9 cellular contexts compared by ENCODE assay signal in the genomic region with DNA sequence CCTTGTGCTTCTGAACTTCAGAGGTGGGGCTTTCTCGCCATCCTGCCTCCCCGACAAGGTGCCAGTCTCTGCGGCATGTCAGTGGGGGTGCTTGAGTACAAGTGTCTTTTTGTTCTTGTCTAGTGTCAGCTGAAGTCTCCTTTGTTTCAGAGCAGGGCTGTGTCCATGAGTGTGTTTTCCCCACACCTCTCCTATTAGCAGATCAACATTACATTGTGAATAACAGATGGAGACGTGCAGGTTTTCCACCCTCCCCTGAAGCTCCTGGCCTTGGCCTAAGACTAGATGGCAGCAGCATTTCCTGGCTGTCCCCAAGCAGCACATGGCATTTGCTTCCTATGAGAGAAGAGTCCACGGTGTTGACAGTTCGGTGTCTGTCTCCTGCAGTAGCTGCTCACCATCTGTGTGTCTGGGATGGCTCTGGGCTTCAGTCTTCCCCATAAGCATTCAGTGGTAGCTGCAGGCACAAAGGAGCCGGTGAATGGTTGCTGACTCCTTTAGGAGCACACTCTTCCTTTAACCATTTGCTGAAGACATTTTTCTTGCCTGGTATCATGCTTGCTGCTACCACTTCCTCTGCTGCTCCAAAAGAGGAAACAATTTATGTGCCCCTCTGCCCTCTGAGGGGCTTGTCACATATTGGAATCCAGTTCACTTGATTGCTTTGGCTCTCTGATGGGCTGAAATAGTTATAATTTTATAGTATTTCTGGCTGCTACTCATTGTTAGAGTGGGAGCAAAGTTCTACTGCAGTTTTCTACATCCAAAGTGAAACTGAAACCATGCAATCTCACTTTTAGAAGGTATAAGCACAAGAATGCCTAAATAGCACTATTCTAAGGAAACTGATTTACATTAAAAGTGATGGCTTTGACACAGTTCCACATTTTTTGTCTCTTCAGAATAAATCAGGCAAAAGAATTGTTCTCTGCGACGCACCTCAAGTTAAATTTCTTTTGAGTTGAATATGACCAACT.
DNase-seq lines count a peak whose midpoint lies in the region; ATAC-seq, FAIRE-seq and TF ChIP-seq lines count a peak whose summit lies in the region.
"Had no signal": no experiment of that assay in that cellular context is flagged by ENCODE, and none has a peak within 500 bp of the region (broad histone marks: within the 10 kb centered on the region; RNA-seq: fewer than 3 reads in every experiment).

No MANE protein-coding gene starts in this region.

- TF ChIP-seq RAD21 in H1 (IDR thresholded peaks at IDR 0.05 in 1 of 2, conservative IDR thresholded peaks at IDR 0.05 in 1 of 2; ENCODE audit: low read depth in 2 of 2, low read length in 2 of 2) = no peak

- H3K56ac ChIP-seq in H1 (replicated peaks; ENCODE audit: insufficient read length, low read depth, low read length) = no peak overlapping the region

- H3K27me3 Mint-ChIP-seq in osteocyte (ENCODE audit: unreplicated experiment) (peaks cover 2% of the 10 kb centered on the region), type B pancreatic cell (no peaks in the 10 kb centered on the region)

- no peaks in the 10 kb centered on the region for H3K9me3 ChIP-seq in DND-41 (ENCODE audit: insufficient read depth, low read length, severe bottlenecking)
- no peaks in the 10 kb centered on the region for H3K9me3 ChIP-seq in Loucy (ENCODE audit: insufficient read depth, low read depth, low read length)
- H3K9me3 ChIP-seq in H1 (ENCODE audit: insufficient read depth in 2 of 2, low read depth in 1 of 2, low read length in 1 of 2) = no peaks in the 10 kb centered on the region; a peak in 1 of 4 replicates

- no peaks in the 10 kb centered on the region for H3K23me2 ChIP-seq in H1 (ENCODE audit: low read depth, low read length)

- H3F3A ChIP-seq in Loucy (ENCODE audit: low read depth) = no peaks in the 10 kb centered on the region

- H4K20me1 ChIP-seq in DND-41 (ENCODE audit: insufficient read depth, low read length) = no peaks in the 10 kb centered on the region
- no peaks in the 10 kb centered on the region for H4K20me1 ChIP-seq in Loucy (ENCODE audit: insufficient read depth, low read length, poor library complexity, severe bottlenecking)
- H4K20me1 ChIP-seq in H1 (replicated peaks in 1 of 2; ENCODE audit: control insufficient read depth in 1 of 2, insufficient read depth in 2 of 2, low read length in 2 of 2) = no peaks in the 10 kb centered on the region

- H3K27ac ChIP-seq in DND-41 (ENCODE audit: low read length) (peak overlapping the region; percentile 46), H1 (ENCODE audit: low read depth, low read length) (no peak overlapping the region)

- peak overlapping the region; percentile 53 for H3K4me2 ChIP-seq in DND-41 (ENCODE audit: insufficient read depth, low read length)
- H3K4me2 ChIP-seq in Loucy (ENCODE audit: low read depth, low read length, poor library complexity, severe bottlenecking) = peak overlapping the region; percentile 26
- no peak overlapping the region; a peak in 1 of 4 replicates for H3K4me2 ChIP-seq in H1 (ENCODE audit: insufficient read depth in 1 of 2, low read depth in 2 of 2, low read length in 2 of 2)

- H3K36me3 ChIP-seq in DND-41 (ENCODE audit: insufficient read depth, low read length) (no peaks in the 10 kb centered on the region), Loucy (ENCODE audit: insufficient read depth, low read length) (no peaks in the 10 kb centered on the region), H1 (ENCODE audit: control insufficient read depth in 2 of 4, insufficient read depth in 4 of 4, low read length in 3 of 4) (no peaks in the 10 kb centered on the region)

- no peak for TF ChIP-seq POLR2A in H1 (IDR thresholded peaks at IDR 0.05; ENCODE audit: control extremely low read depth in 1 of 2, low read depth in 2 of 2, low read length in 2 of 2)

- no peak overlapping the region for H3K4ac ChIP-seq in H1 (replicated peaks; ENCODE audit: insufficient read length, low read depth, low read length)

- peak overlapping the region; percentile 37; the same call in 1 of the 2 replicates for H2BK20ac ChIP-seq in H1 (ENCODE audit: low read length)

- no peaks in the 10 kb centered on the region for H3K79me1 ChIP-seq in H1 (ENCODE audit: low read depth, low read length)

- peak overlapping the region; percentile 55 for H3K4me3 Mint-ChIP-seq in osteocyte (ENCODE audit: unreplicated experiment)
- H3K4me3 Mint-ChIP-seq in type B pancreatic cell = no peak overlapping the region

- peak overlapping the region; percentile 45 for H4K91ac ChIP-seq in H1 (replicated peaks; ENCODE audit: insufficient read length, low read length)

- CTCF ChIA-PET in H1 (lab: Charles Lee; ENCODE audit: partially characterized antibody) = no interaction called here

- H2BK120ac ChIP-seq in H1 (replicated peaks; ENCODE audit: low read depth, low read length) = peak overlapping the region; percentile 57

- no peak overlapping the region for H2AK5ac ChIP-seq in H1 (ENCODE audit: low read depth, low read length)

- TF ChIP-seq EP300 in H1 (IDR thresholded peaks at IDR 0.05; ENCODE audit: borderline replicate concordance in 1 of 2, low read depth in 2 of 2, low read length in 2 of 2) = no peak

- no peak overlapping the region for H2BK12ac ChIP-seq in H1 (ENCODE audit: low read depth, low read length)

- TF ChIP-seq CTCF in DND-41 (IDR thresholded peaks at IDR 0.05; ENCODE audit: borderline replicate concordance, extremely low read depth, low read length, poor library complexity, severe bottlenecking) (no peak), Loucy (conservative IDR thresholded peaks at IDR 0.05; ENCODE audit: low read length) (no peak), H1 (IDR thresholded peaks at IDR 0.05; ENCODE audit: control extremely low read depth in 1 of 3, insufficient read depth in 1 of 3, low read depth in 1 of 3, low read length in 3 of 3) (no peak), osteocyte (IDR thresholded peaks at IDR 0.05) (no peak), type B pancreatic cell (conservative IDR thresholded peaks at IDR 0.05) (no peak)

- H3K27ac Mint-ChIP-seq in osteocyte (ENCODE audit: unreplicated experiment) (peak overlapping the region; percentile 64), type B pancreatic cell (no peak overlapping the region)

- FAIRE-seq in H1 (lab: Jason Lieb, UNC) = no peak

- H3K27me3 ChIP-seq in DND-41 (ENCODE audit: insufficient read depth, low read length, poor library complexity) (no peaks in the 10 kb centered on the region), Loucy (ENCODE audit: insufficient read depth, low read length, poor library complexity, severe bottlenecking) (no peaks in the 10 kb centered on the region), H1 (replicated peaks in 1 of 4; ENCODE audit: control insufficient read depth in 3 of 4, extremely low read depth in 1 of 4, insufficient read depth in 3 of 4, low read length in 3 of 4) (no peaks in the 10 kb centered on the region)

- no peak overlapping the region for H3K23ac ChIP-seq in H1 (ENCODE audit: insufficient read length)

- H3K18ac ChIP-seq in H1 (ENCODE audit: extremely low read depth, low read length) = no peak overlapping the region

- H3K36me3 Mint-ChIP-seq in osteocyte (ENCODE audit: unreplicated experiment) (no peaks in the 10 kb centered on the region), type B pancreatic cell (no peaks in the 10 kb centered on the region)

- DNase-seq in DND-41 = peak; percentile 15
- DNase-seq in H1 (ENCODE audit: low read depth in 1 of 2, low spot score in 2 of 2) = no peak
- no peak for DNase-seq in osteocyte (ENCODE audit: extremely low spot score, unreplicated experiment)
- no peak for DNase-seq in stimulated activated CD4-positive, alpha-beta T cell treated with anti-CD3 and anti-CD28 coated beads, Interleukin-15, amount 100 ng/mL, for 24 hours
- no peak for DNase-seq in mucosa of gallbladder (ENCODE audit: low spot score)
- no peak for DNase-seq in type B pancreatic cell (ENCODE audit: extremely low spot score, unreplicated experiment)
- DNase-seq: NCI-H2029 treated with DMSO at 0.1 percent for 48 hours had no signal

- H3K9me3 Mint-ChIP-seq in osteocyte (ENCODE audit: unreplicated experiment) = no peaks in the 10 kb centered on the region
- no peaks in the 10 kb centered on the region for H3K9me3 Mint-ChIP-seq in type B pancreatic cell

- peak; percentile 84 for ATAC-seq in DND-41 (ENCODE audit: insufficient read depth, low read depth)
- ATAC-seq in HG02870 (IDR thresholded peaks at IDR 0.05; ENCODE audit: unreplicated experiment) = no peak

- POLR2A ChIA-PET in H1 (lab: Charles Lee; ENCODE audit: partially characterized antibody) = no interaction called here

- H3K4me1 Mint-ChIP-seq in osteocyte (ENCODE audit: unreplicated experiment) (peaks cover 16% of the 10 kb centered on the region), type B pancreatic cell (ENCODE audit: unreplicated experiment) (no peaks in the 10 kb centered on the region)

- H3K4me3 ChIP-seq in DND-41 (ENCODE audit: low read depth in 1 of 2, low read length in 2 of 2) (peak overlapping the region in 1 of 2 experiments; percentile 13; a peak in 2 of 4 replicates), Loucy (ENCODE audit: low read length, poor library complexity, severe bottlenecking) (peak overlapping the region; percentile 23), H1 (ENCODE audit: extremely low read depth in 1 of 4, insufficient read depth in 2 of 4, low read depth in 3 of 4, low read length in 4 of 4) (no peak overlapping the region)

- 91% methylated on average over 9 of the region's 9 CpGs; no CpG with 5 or more reads in 1 of the 2 experiments for WGBS in H1 (ENCODE audit: extremely low coverage in 1 of 2, insufficient coverage in 1 of 2, insufficient read length in 1 of 2, insufficient replicate concordance in 2 of 2, low coverage in 1 of 2, low lambda C conversion rate in 2 of 2, missing lambda C conversion rate in 1 of 2), 2 experiments

- no peak overlapping the region for H3K14ac ChIP-seq in H1 (ENCODE audit: insufficient read length)

- peaks cover 15% of the 10 kb centered on the region for H3K4me1 ChIP-seq in DND-41 (ENCODE audit: insufficient read depth, low read length)
- H3K4me1 ChIP-seq in Loucy (ENCODE audit: insufficient read depth, low read length, poor library complexity, severe bottlenecking) = no peaks in the 10 kb centered on the region
- peaks cover 0 to 7% (median 2%) of the 10 kb centered on the region in 4 experiments; a peak in 2 of 7 replicates for H3K4me1 ChIP-seq in H1 (replicated peaks in 1 of 4; ENCODE audit: control insufficient read depth in 3 of 4, insufficient read depth in 4 of 4, low read length in 3 of 4)

- H3K9ac ChIP-seq in DND-41 (ENCODE audit: low read depth, low read length) (0 out of 2 replicates have a peak overlapping the region, but pooled peaks have one; percentile 15), Loucy (ENCODE audit: low read depth, low read length, poor library complexity, severe bottlenecking) (no peak overlapping the region), H1 (replicated peaks in 1 of 4; ENCODE audit: extremely low read depth in 1 of 4, low read depth in 3 of 4, low read length in 3 of 4) (no peak overlapping the region)

- H3K79me2 ChIP-seq in DND-41 (ENCODE audit: insufficient read depth, low read length) (no peaks in the 10 kb centered on the region), Loucy (ENCODE audit: insufficient read depth, low read length) (no peaks in the 10 kb centered on the region), H1 (ENCODE audit: control insufficient read depth in 1 of 2, insufficient read depth in 2 of 2, low read length in 2 of 2) (no peaks in the 10 kb centered on the region)

- no peak overlapping the region for H4K5ac ChIP-seq in H1 (ENCODE audit: insufficient read length, low read depth, low read length)

- no peaks in the 10 kb centered on the region for H3K9me2 ChIP-seq in Loucy (replicated peaks; ENCODE audit: low read depth, low read length)

- H4K8ac ChIP-seq in H1 (ENCODE audit: extremely low read depth, insufficient read depth, low read length) = peak overlapping the region; percentile 92; the same call in 1 of the 2 replicates

- H2BK5ac ChIP-seq in H1 (ENCODE audit: low read depth, low read length) = no peak overlapping the region

- no peak overlapping the region for H2BK15ac ChIP-seq in H1 (ENCODE audit: low read length)

- peak overlapping the region; percentile 83 for H2AFZ ChIP-seq in DND-41 (ENCODE audit: low read depth, low read length)
- H2AFZ ChIP-seq in Loucy (ENCODE audit: low read length) = no peak overlapping the region
- H2AFZ ChIP-seq in H1 (ENCODE audit: low read length) = peak overlapping the region; percentile 97

Comparison
In these comparisons a context has a peak if more than half of its experiments do, and no peak if none do; other contexts are left out.
1. H3K4me2 ChIP-seq: peak in DND-41 (single experiment) and Loucy (single experiment); none in H1 (0 of 2).